In the genomic region with DNA sequence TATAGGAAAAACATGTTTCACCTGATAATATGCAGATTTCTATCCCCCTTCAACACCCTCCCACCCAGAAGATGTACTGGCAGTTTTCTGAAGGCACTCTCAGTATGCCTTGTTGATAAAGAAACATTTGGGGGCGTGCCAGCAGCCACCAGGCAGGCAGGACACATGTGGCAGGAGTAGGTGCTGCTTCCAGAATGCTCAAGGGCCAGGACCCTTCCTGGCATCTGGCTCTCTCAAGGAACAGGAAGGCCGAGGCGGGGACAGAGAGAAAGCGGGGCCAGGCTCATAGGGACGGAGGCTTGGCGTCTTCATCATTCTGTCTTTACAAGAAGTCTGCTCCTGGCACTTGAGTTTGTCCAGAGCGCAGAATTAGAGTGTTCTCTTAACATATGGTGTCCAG, we compare ENCODE assay signal across 20 cellular contexts.
DNase-seq lines count a peak whose midpoint lies in the region; ATAC-seq and TF ChIP-seq lines count a peak whose summit lies in the region.
"Had no signal": no experiment of that assay in that cellular context is flagged by ENCODE, and none has a peak within 500 bp of the region (broad histone marks: within the 10 kb centered on the region; RNA-seq: fewer than 3 reads in every experiment).

No MANE protein-coding gene starts in this region.

- no peaks in the 10 kb centered on the region for H3K27me3 ChIP-seq in right atrium auricular region

- H3K27me3 Mint-ChIP-seq in T-helper 2 cell treated with Interferon-gamma antibody and Interleukin-4, amounts not matched to agents 5 μg/mL and 100 μg/mL, for 36 hours (ENCODE audit: low read depth): no peaks in the 10 kb centered on the region
- H3K27me3 Mint-ChIP-seq in osteocyte (ENCODE audit: unreplicated experiment): peaks cover 2% of the 10 kb centered on the region

- H3K9me3 Mint-ChIP-seq in T-helper 2 cell treated with Interferon-gamma antibody and Interleukin-4, amounts not matched to agents 5 μg/mL and 100 μg/mL, for 36 hours: peaks cover 12% of the 10 kb centered on the region
- H3K9me3 Mint-ChIP-seq in osteocyte (ENCODE audit: unreplicated experiment): no peaks in the 10 kb centered on the region

- H3K4me1 Mint-ChIP-seq in T-helper 2 cell treated with Interferon-gamma antibody and Interleukin-4, amounts not matched to agents 5 μg/mL and 100 μg/mL, for 36 hours (ENCODE audit: low read depth): peaks cover 30% of the 10 kb centered on the region
- H3K4me1 Mint-ChIP-seq in osteocyte (ENCODE audit: unreplicated experiment): no peaks in the 10 kb centered on the region

- H3K27ac ChIP-seq in right atrium auricular region: no peak overlapping the region
- H3K27ac ChIP-seq: 22Rv1 had no signal

- H3K9me3 ChIP-seq in right atrium auricular region: no peaks in the 10 kb centered on the region

- peaks cover 18% of the 10 kb centered on the region for H3K36me3 Mint-ChIP-seq in T-helper 2 cell treated with Interferon-gamma antibody and Interleukin-4, amounts not matched to agents 5 μg/mL and 100 μg/mL, for 36 hours (ENCODE audit: low read depth)
- no peaks in the 10 kb centered on the region for H3K36me3 Mint-ChIP-seq in osteocyte (ENCODE audit: unreplicated experiment)

- peak; percentile 1 for DNase-seq in T-helper 2 cell treated with Interferon-gamma antibody and Interleukin-4, amounts not matched to agents 5 μg/mL and 100 μg/mL, for 36 hours (ENCODE audit: low spot score)
- DNase-seq in T-helper 2 cell (no peak), right atrium auricular region (ENCODE audit: low spot score) (peak; percentile 32), Right ventricle myocardium superior (no peak), osteocyte (ENCODE audit: extremely low spot score, unreplicated experiment) (peak; percentile 63), NCI-H2171 (lab: John Stamatoyannopoulos, UW) (no peak)
- DNase-seq in stimulated activated CD4-positive, alpha-beta T cell treated with anti-CD3 and anti-CD28 coated beads, Interleukin-12 subunit alpha, Interleukin-12 subunit beta, amount 100 ng/mL, for 4 hours: no peak
- DNase-seq: GDM1, KBM-7, NCI-H1092 treated with DMSO at 0.1 percent for 48 hours, NCI-H146, NCI-H2029, NCI-H345, NCI-H524 treated with DMSO at 0.1 percent for 48 hours, NCI-H82, OCI-M1 had no signal

- no peak overlapping the region for H3K27ac Mint-ChIP-seq in T-helper 2 cell treated with Interferon-gamma antibody and Interleukin-4, amounts not matched to agents 5 μg/mL and 100 μg/mL, for 36 hours
- H3K27ac Mint-ChIP-seq in osteocyte (ENCODE audit: unreplicated experiment): no peak overlapping the region

- H3K36me3 ChIP-seq in right atrium auricular region: no peaks in the 10 kb centered on the region

- H3K4me3 ChIP-seq in right atrium auricular region: no peak overlapping the region

- ATAC-seq in Right ventricle myocardium superior (ENCODE audit: poor library complexity) (no peak), SK-N-SH treated with all-trans-retinoic acid at 6 μM for 48 hours (no peak)
- ATAC-seq: HCT116 had no signal

- TF ChIP-seq CTCF in right atrium auricular region (IDR thresholded peaks at IDR 0.05) (no peak), osteocyte (IDR thresholded peaks at IDR 0.05) (no peak)

- intact Hi-C loops in Right ventricle myocardium superior (cut with DNase I): no loop called here

- H3K4me1 ChIP-seq in right atrium auricular region: peaks cover 0 to 20% of the 10 kb centered on the region in 2 donors

- no peak overlapping the region for H3K4me3 Mint-ChIP-seq in T-helper 2 cell treated with Interferon-gamma antibody and Interleukin-4, amounts not matched to agents 5 μg/mL and 100 μg/mL, for 36 hours
- no peak overlapping the region for H3K4me3 Mint-ChIP-seq in osteocyte (ENCODE audit: unreplicated experiment)
- H3K4me3 Mint-ChIP-seq: CD14-positive monocyte had no signal

TF ChIP-seq in SK-N-SH treated with all-trans-retinoic acid at 6 μM for 48 hours, 23 proteins besides CTCF, POLR2A, EP300 and RAD21:
- no peak for TF ChIP-seq CSDC2 (CRISPR knock-in tag; IDR thresholded peaks at IDR 0.05)
- TF ChIP-seq SNAI2 (CRISPR knock-in tag; IDR thresholded peaks at IDR 0.05): no peak
- TF ChIP-seq, protein P1, sequence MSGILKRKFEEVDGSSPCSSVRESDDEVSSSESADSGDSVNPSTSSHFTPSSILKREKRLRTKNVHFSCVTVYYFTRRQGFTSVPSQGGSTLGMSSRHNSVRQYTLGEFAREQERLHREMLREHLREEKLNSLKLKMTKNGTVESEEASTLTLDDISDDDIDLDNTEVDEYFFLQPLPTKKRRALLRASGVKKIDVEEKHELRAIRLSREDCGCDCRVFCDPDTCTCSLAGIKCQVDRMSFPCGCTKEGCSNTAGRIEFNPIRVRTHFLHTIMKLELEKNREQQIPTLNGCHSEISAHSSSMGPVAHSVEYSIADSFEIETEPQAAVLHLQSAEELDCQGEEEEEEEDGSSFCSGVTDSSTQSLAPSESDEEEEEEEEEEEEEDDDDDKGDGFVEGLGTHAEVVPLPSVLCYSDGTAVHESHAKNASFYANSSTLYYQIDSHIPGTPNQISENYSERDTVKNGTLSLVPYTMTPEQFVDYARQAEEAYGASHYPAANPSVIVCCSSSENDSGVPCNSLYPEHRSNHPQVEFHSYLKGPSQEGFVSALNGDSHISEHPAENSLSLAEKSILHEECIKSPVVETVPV (CRISPR knock-in tag; IDR thresholded peaks at IDR 0.05): no peak
- no peak for TF ChIP-seq ZNF8 (CRISPR knock-in tag; IDR thresholded peaks at IDR 0.05)

Comparison
In these comparisons a context has a peak if more than half of its experiments do, and no peak if none do; other contexts are left out.
1. DNase-seq: peak in T-helper 2 cell treated with Interferon-gamma antibody and Interleukin-4, amounts not matched to agents 5 μg/mL and 100 μg/mL, for 36 hours (single experiment), right atrium auricular region (single experiment) and osteocyte (single experiment); none in T-helper 2 cell (0 of 5), Right ventricle myocardium superior (single experiment), NCI-H2171 (single experiment) and stimulated activated CD4-positive, alpha-beta T cell treated with anti-CD3 and anti-CD28 coated beads, Interleukin-12 subunit alpha, Interleukin-12 subunit beta, amount 100 ng/mL, for 4 hours (single experiment).